In genomic region chr12:42332301-42332894, GRCh38 we compare ENCODE assay signal across 8 cellular contexts. TPM values are rescaled to one million over a fixed set of nuclear protein-coding genes. Genes with fewer than 3 reads are reported as not detected.
DNase-seq lines count a peak whose midpoint lies in the region; ATAC-seq and TF ChIP-seq lines count a peak whose summit lies in the region.

No MANE protein-coding gene starts in this region.

- peak; percentile 74 for ATAC-seq in GM19043 (IDR thresholded peaks at IDR 0.05; ENCODE audit: low read depth, unreplicated experiment)
- ATAC-seq in HG03439 (IDR thresholded peaks at IDR 0.05; ENCODE audit: unreplicated experiment) = peak; percentile 74
- peak; percentile 50 for ATAC-seq in upper lobe of right lung

- H3K36me3 ChIP-seq in upper lobe of right lung = peaks cover 18% of the 10 kb centered on the region

- DNase-seq in DMS53 (lab: John Stamatoyannopoulos, UW) (peak; percentile 90), NCI-H748 treated with DMSO at 0.1 percent for 48 hours (lab: John Stamatoyannopoulos, UW) (peak; percentile 50), T47D (ENCODE audit: low read depth in 1 of 2, low spot score in 1 of 2) (peak; percentile 37 to 69), kidney glomerular epithelial cell (lab: John Stamatoyannopoulos, UW) (peak; percentile 9), upper lobe of right lung (no peak)
- DNase-seq in activated CD8-positive, alpha-beta memory T cell treated with anti-CD3 and anti-CD28 coated beads for 24 hours = no peak

- H3K27me3 ChIP-seq in upper lobe of right lung = no peaks in the 10 kb centered on the region

- no peak overlapping the region for H3K27ac ChIP-seq in upper lobe of right lung

- in situ Hi-C loops in T47D (cut with HindIII; ENCODE audit: low pct_unique_long_range_greater_than_20kb, low sequenced_read_pairs) = no loop called here

- intact Hi-C loops in upper lobe of right lung (cut with DNase I) = loop anchor here (10.0 kb wide), 1 partner anchor 198 kb away; no protein-coding TSS in a partner anchor

- no peak overlapping the region for H3K4me3 ChIP-seq in upper lobe of right lung

- H3K4me1 ChIP-seq in upper lobe of right lung = peaks cover 21% of the 10 kb centered on the region

- H3K9me3 ChIP-seq in upper lobe of right lung = no peaks in the 10 kb centered on the region

- peak; percentile 71 for TF ChIP-seq CTCF in upper lobe of right lung (IDR thresholded peaks at IDR 0.05)

RNA-seq across cellular contexts. Expression of gene PPHLN1, which starts 6.4 kb away (rescaled TPM):
- 41.8 TPM for total RNA-seq in upper lobe of right lung

RNA-seq across cellular contexts. Expression of gene ZCRB1, which starts 6.5 kb away (rescaled TPM):
- total RNA-seq in upper lobe of right lung = 36.2 TPM

Comparison
In these comparisons a context has a peak if more than half of its experiments do, and no peak if none do; other contexts are left out.
1. DNase-seq: peak in DMS53 (single experiment), NCI-H748 treated with DMSO at 0.1 percent for 48 hours (single experiment), T47D (2 of 2) and kidney glomerular epithelial cell (single experiment); none in upper lobe of right lung (single experiment) and activated CD8-positive, alpha-beta memory T cell treated with anti-CD3 and anti-CD28 coated beads for 24 hours (single experiment).
2. Peak in every context shown above with its lines, with median percentiles within 50 percentile points of each other: ATAC-seq.